Comparison of ENCODE assay signal across 27 cellular contexts in the genomic region with DNA sequence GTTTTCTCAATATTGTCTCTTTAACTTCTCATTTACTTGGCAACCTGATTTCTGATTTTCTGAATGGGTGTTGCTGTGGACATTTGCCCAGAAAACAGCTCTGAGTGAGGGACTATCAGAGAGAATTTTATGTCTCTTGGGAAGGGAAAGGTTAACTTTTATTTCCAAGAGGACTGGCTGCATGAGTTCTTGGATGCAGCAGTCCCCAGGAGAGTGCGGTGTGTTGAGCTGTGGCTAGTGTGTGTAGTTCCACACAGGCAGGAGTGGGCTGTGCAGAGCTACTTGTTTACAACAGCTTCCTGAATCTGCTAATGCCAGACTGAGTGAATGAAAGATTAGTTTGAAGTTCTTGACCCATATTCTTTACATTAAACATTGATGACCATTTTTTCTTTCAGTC. TPM values are rescaled to one million over a fixed set of nuclear protein-coding genes. Genes with fewer than 3 reads are reported as not detected.
DNase-seq lines count a peak whose midpoint lies in the region; ATAC-seq and TF ChIP-seq lines count a peak whose summit lies in the region.
"Had no signal": no experiment of that assay in that cellular context is flagged by ENCODE, and none has a peak within 500 bp of the region (broad histone marks: within the 10 kb centered on the region; RNA-seq: fewer than 3 reads in every experiment).

No MANE protein-coding gene starts in this region.

- no peaks in the 10 kb centered on the region for H3K36me3 Mint-ChIP-seq in natural killer cell
- H3K36me3 Mint-ChIP-seq: activated naive CD8-positive, alpha-beta T cell; CD14-positive monocyte had no signal

- no peak for ATAC-seq in natural killer cell
- ATAC-seq: esophagus mucosa, GM23338, psoas muscle had no signal

- intact Hi-C loops in testis (cut with DNase I; ENCODE audit: low total_unique reads) (no loop called here), natural killer cell (cut with micrococcal nuclease) (no loop called here)

- no peak overlapping the region for H3K4me3 ChIP-seq in MM.1S (ENCODE audit: low read length)
- H3K4me3 ChIP-seq in choroid plexus epithelial cell (ENCODE audit: low read depth, low read length), result no peak overlapping the region
- H3K4me3 ChIP-seq in testis, result no peak overlapping the region
- H3K4me3 ChIP-seq: GM23338, psoas muscle, skin epidermis had no signal

- H3K9ac ChIP-seq in MM.1S (ENCODE audit: low read length), result no peak overlapping the region

- no peaks in the 10 kb centered on the region for H3K79me2 ChIP-seq in MM.1S (ENCODE audit: low read length)

- H3K27ac Mint-ChIP-seq in natural killer cell, result no peak overlapping the region
- H3K27ac Mint-ChIP-seq: activated CD4-positive, alpha-beta memory T cell treated with anti-CD3 and anti-CD28 coated beads for 36 hours; activated naive CD8-positive, alpha-beta T cell; CD14-positive monocyte; GM23338; HFFc6 had no signal

- H3K4me1 Mint-ChIP-seq in natural killer cell, result no peaks in the 10 kb centered on the region
- H3K4me1 Mint-ChIP-seq: GM23338 had no signal

- H4K20me1 ChIP-seq in MM.1S (ENCODE audit: insufficient read depth, low read length), result no peaks in the 10 kb centered on the region

- DNase-seq in MM.1S (no peak), choroid plexus epithelial cell (ENCODE audit: low read depth) (peak; percentile 30), inferior parietal cortex (ENCODE audit: extremely low spot score) (peak; percentile 9), testis (peak; percentile 33), DMS53 (lab: John Stamatoyannopoulos, UW) (no peak), natural killer cell (no peak), DMS 273 (lab: John Stamatoyannopoulos, UW; ENCODE audit: unreplicated experiment) (no peak)
- DNase-seq: activated CD4-positive, alpha-beta memory T cell treated with anti-CD3 and anti-CD28 coated beads for 36 hours; effector memory CD4-positive, alpha-beta T cell; HFFc6; kidney; NCI-H1105 treated with DMSO at 0.1 percent for 48 hours; NCI-H2029 treated with DMSO at 0.1 percent for 48 hours; NCI-H226; NCI-H82; OCI-M1; psoas muscle; stimulated activated CD4-positive, alpha-beta T cell treated with anti-CD3 and anti-CD28 coated beads, Interleukin-2, amount 100 ng/mL, for 24 hours had no signal

- no peaks in the 10 kb centered on the region for H3K9me3 Mint-ChIP-seq in natural killer cell
- H3K9me3 Mint-ChIP-seq: activated CD4-positive, alpha-beta memory T cell treated with anti-CD3 and anti-CD28 coated beads for 36 hours; CD14-positive monocyte; GM23338; HFFc6 had no signal

- H3K4me2 ChIP-seq in MM.1S (ENCODE audit: low read depth, low read length), result no peak overlapping the region
- H3K4me2 ChIP-seq: GM23338 had no signal

- peaks cover 12 to 14% of the 10 kb centered on the region in 2 donors for H3K27me3 Mint-ChIP-seq in natural killer cell (ENCODE audit: low read depth in 2 of 2)
- H3K27me3 Mint-ChIP-seq: activated CD4-positive, alpha-beta memory T cell treated with anti-CD3 and anti-CD28 coated beads for 36 hours; activated naive CD8-positive, alpha-beta T cell had no signal

- H3K4me1 ChIP-seq in MM.1S (ENCODE audit: low read length) (peaks cover 22% of the 10 kb centered on the region), testis (no peaks in the 10 kb centered on the region)
- H3K4me1 ChIP-seq: psoas muscle had no signal

- H3K27ac ChIP-seq in MM.1S (ENCODE audit: low read length) (no peak overlapping the region; the same call in 1 of the 2 replicates), testis (no peak overlapping the region)
- H3K27ac ChIP-seq: neutrophil, psoas muscle had no signal

- WGBS in testis, 2 donors, result 14 to 50% methylated on average over 1 of the region's 1 CpG

- no peak for TF ChIP-seq POLR2A in testis (IDR thresholded peaks at IDR 0.05)

- no peak overlapping the region for H3K4me3 Mint-ChIP-seq in natural killer cell
- H3K4me3 Mint-ChIP-seq: activated CD4-positive, alpha-beta memory T cell treated with anti-CD3 and anti-CD28 coated beads for 36 hours; activated naive CD8-positive, alpha-beta T cell; CD14-positive monocyte; GM23338; HFFc6 had no signal

- H3K36me3 ChIP-seq in MM.1S (replicated peaks; ENCODE audit: insufficient read depth, low read length) (no peaks in the 10 kb centered on the region), testis (ENCODE audit: low read depth, missing control alignments) (no peaks in the 10 kb centered on the region)
- H3K36me3 ChIP-seq: neutrophil had no signal

- no peaks in the 10 kb centered on the region for H3K27me3 ChIP-seq in MM.1S (replicated peaks; ENCODE audit: insufficient read depth, low read length)
- no peaks in the 10 kb centered on the region for H3K27me3 ChIP-seq in testis
- H3K27me3 ChIP-seq: neutrophil had no signal

- H3K9me2 ChIP-seq in MM.1S (replicated peaks; ENCODE audit: insufficient read depth, low read length), result no peaks in the 10 kb centered on the region

- H3K9me3 ChIP-seq in MM.1S (replicated peaks; ENCODE audit: insufficient read depth, low read length) (no peaks in the 10 kb centered on the region), testis (no peaks in the 10 kb centered on the region)
- H3K9me3 ChIP-seq: neutrophil, psoas muscle had no signal

- H3F3A ChIP-seq in MM.1S (ENCODE audit: insufficient read depth, low read length), result no peaks in the 10 kb centered on the region

- H2AFZ ChIP-seq in MM.1S (ENCODE audit: low read length), result peak overlapping the region; percentile 63
- H2AFZ ChIP-seq: GM23338 had no signal

- TF ChIP-seq CTCF in MM.1S (IDR thresholded peaks at IDR 0.05; ENCODE audit: low read length), result no peak
- TF ChIP-seq CTCF in choroid plexus epithelial cell (conservative IDR thresholded peaks at IDR 0.05; ENCODE audit: low read depth, low read length), result no peak
- no peak for TF ChIP-seq CTCF in testis (IDR thresholded peaks at IDR 0.05)
- no peak for TF ChIP-seq CTCF in natural killer cell (IDR thresholded peaks at IDR 0.05)

RNA-seq across cellular contexts. Expression of a gene that starts 40.9 kb away (rescaled TPM):
- 1 to 10 TPM; 4.9 to 5.0 TPM for total RNA-seq in testis
- polyA plus RNA-seq in testis (ENCODE audit: insufficient read depth, low read depth, low replicate concordance), result 23.7 TPM
- total RNA-seq in natural killer cell, result not detected
- total RNA-seq: activated CD4-positive, alpha-beta memory T cell treated with anti-CD3 and anti-CD28 coated beads for 36 hours; chondrocyte; esophagus mucosa; GM23338; HFFc6; kidney; lung microvascular endothelial cell; M059J; psoas muscle had no signal
- polyA plus RNA-seq: CD14-positive monocyte, psoas muscle had no signal

RNA-seq across cellular contexts. Expression of a gene that starts 58.5 kb away (rescaled TPM):
- total RNA-seq in testis, result 10 to 100 TPM; 55.8 to 66.6 TPM
- polyA plus RNA-seq in testis (ENCODE audit: insufficient read depth, low read depth, low replicate concordance), result 136 TPM
- 100 to 1,000 TPM; 103 to 120 (median 113) TPM for total RNA-seq in natural killer cell

Comparison
In these comparisons a context has a peak if more than half of its experiments do, and no peak if none do; other contexts are left out.
1. DNase-seq: peak in choroid plexus epithelial cell (single experiment), inferior parietal cortex (single experiment) and testis (single experiment); none in MM.1S (single experiment), DMS53 (single experiment), natural killer cell (single experiment) and DMS 273 (single experiment).
2. RNA of a gene that starts 40.9 kb away (total RNA-seq): 4.9 to 5.0 TPM in testis; not detected in natural killer cell; every median in the first group is over 4 times any median in the second.